ENCODE assay signal across 1 cellular context in the genomic region with DNA sequence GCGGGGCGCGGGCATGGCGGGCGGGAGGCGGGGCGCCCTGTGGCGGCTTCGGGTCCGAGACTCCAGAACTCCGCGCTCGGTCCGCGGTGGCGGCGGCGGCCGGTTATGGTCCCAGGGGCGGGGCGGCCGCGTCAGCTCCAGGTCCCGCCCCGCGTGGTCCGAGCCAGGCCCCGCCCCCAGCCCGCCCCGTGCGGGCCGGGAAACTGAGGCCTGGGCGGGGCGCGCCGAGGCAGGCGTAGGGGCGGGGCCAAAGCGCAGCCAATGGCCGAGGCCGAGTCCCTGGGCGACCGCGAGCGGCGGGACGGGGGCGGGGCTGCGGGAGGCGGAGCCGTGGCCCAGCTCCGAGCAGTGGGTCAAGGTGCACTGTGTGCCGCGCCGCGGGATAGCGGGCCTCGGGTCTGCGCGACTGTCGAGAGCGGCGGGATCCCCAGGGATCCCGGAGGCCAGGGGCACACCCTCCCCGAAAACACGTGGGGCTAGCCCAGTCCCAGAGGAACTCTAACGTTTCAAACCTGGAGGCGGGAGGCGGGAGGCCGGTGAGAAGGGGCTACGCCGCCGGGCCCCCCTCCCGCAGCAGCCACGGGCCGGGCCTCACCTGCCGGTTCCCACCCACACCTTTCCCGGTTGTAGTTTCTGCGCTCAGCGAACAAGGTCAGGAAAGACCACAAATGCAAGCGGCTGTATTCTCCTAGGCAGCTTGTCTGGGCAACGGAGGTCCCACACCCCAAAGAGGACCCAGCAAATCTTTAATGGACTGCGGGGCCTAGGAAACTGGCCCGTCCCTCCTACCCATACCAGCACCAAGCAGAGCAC.
TF ChIP-seq lines count a peak whose summit lies in the region.

TSS of gene SLC25A1 (minus strand) at position 78 of the 813 bp plus-strand sequence. CDS start at position 15, 63 bp downstream.

TF ChIP-seq in HepG2, 621 proteins besides CTCF, POLR2A, EP300 and RAD21 (continued from another document and continues in another):
- TF ChIP-seq, protein P1, sequence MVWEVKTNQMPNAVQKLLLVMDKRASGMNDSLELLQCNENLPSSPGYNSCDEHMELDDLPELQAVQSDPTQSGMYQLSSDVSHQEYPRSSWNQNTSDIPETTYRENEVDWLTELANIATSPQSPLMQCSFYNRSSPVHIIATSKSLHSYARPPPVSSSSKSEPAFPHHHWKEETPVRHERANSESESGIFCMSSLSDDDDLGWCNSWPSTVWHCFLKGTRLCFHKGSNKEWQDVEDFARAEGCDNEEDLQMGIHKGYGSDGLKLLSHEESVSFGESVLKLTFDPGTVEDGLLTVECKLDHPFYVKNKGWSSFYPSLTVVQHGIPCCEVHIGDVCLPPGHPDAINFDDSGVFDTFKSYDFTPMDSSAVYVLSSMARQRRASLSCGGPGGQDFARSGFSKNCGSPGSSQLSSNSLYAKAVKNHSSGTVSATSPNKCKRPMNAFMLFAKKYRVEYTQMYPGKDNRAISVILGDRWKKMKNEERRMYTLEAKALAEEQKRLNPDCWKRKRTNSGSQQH (CRISPR knock-in tag; IDR thresholded peaks at IDR 0.05; ENCODE audit: low read depth) = 0 out of 2 replicates have a peak, but pooled peaks have one; percentile 33
- 0 out of 2 replicates have a peak, but pooled peaks have one; percentile 8 for TF ChIP-seq ZNF552 (CRISPR knock-in tag; IDR thresholded peaks at IDR 0.05; ENCODE audit: borderline replicate concordance)
- no peak for TF ChIP-seq BORCS8-MEF2B (CRISPR knock-in tag; IDR thresholded peaks at IDR 0.05)
- peak; percentile 62; the same call in 1 of the 2 replicates for TF ChIP-seq GABPB1 (CRISPR knock-in tag; IDR thresholded peaks at IDR 0.05)
- peak; percentile 39; the same call in 1 of the 2 replicates for TF ChIP-seq ZNF232 (CRISPR knock-in tag; IDR thresholded peaks at IDR 0.05; ENCODE audit: borderline replicate concordance)
- TF ChIP-seq MTF1 (CRISPR knock-in tag; IDR thresholded peaks at IDR 0.05) = no peak
- peak; percentile 9; the same call in 1 of the 2 replicates for TF ChIP-seq TARDBP (CRISPR knock-in tag; IDR thresholded peaks at IDR 0.05)
- TF ChIP-seq PPARG (CRISPR knock-in tag; conservative IDR thresholded peaks at IDR 0.05) = peak; percentile 96
- TF ChIP-seq ZNF773 (CRISPR knock-in tag; IDR thresholded peaks at IDR 0.05; ENCODE audit: borderline replicate concordance) = peak; percentile 81; the same call in 1 of the 2 replicates
- no peak for TF ChIP-seq ATF7 (IDR thresholded peaks at IDR 0.05)
- no peak for TF ChIP-seq ATF7 (CRISPR knock-in tag; IDR thresholded peaks at IDR 0.05)
- TF ChIP-seq, protein P2, sequence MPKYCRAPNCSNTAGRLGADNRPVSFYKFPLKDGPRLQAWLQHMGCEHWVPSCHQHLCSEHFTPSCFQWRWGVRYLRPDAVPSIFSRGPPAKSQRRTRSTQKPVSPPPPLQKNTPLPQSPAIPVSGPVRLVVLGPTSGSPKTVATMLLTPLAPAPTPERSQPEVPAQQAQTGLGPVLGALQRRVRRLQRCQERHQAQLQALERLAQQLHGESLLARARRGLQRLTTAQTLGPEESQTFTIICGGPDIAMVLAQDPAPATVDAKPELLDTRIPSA (CRISPR knock-in tag; IDR thresholded peaks at IDR 0.05; ENCODE audit: borderline replicate concordance) = no peak; the same call in 1 of the 2 replicates
- TF ChIP-seq, protein P3, sequence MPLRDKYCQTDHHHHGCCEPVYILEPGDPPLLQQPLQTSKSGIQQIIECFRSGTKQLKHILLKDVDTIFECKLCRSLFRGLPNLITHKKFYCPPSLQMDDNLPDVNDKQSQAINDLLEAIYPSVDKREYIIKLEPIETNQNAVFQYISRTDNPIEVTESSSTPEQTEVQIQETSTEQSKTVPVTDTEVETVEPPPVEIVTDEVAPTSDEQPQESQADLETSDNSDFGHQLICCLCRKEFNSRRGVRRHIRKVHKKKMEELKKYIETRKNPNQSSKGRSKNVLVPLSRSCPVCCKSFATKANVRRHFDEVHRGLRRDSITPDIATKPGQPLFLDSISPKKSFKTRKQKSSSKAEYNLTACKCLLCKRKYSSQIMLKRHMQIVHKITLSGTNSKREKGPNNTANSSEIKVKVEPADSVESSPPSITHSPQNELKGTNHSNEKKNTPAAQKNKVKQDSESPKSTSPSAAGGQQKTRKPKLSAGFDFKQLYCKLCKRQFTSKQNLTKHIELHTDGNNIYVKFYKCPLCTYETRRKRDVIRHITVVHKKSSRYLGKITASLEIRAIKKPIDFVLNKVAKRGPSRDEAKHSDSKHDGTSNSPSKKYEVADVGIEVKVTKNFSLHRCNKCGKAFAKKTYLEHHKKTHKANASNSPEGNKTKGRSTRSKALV (CRISPR knock-in tag; IDR thresholded peaks at IDR 0.05) = no peak
- TF ChIP-seq, protein P4, sequence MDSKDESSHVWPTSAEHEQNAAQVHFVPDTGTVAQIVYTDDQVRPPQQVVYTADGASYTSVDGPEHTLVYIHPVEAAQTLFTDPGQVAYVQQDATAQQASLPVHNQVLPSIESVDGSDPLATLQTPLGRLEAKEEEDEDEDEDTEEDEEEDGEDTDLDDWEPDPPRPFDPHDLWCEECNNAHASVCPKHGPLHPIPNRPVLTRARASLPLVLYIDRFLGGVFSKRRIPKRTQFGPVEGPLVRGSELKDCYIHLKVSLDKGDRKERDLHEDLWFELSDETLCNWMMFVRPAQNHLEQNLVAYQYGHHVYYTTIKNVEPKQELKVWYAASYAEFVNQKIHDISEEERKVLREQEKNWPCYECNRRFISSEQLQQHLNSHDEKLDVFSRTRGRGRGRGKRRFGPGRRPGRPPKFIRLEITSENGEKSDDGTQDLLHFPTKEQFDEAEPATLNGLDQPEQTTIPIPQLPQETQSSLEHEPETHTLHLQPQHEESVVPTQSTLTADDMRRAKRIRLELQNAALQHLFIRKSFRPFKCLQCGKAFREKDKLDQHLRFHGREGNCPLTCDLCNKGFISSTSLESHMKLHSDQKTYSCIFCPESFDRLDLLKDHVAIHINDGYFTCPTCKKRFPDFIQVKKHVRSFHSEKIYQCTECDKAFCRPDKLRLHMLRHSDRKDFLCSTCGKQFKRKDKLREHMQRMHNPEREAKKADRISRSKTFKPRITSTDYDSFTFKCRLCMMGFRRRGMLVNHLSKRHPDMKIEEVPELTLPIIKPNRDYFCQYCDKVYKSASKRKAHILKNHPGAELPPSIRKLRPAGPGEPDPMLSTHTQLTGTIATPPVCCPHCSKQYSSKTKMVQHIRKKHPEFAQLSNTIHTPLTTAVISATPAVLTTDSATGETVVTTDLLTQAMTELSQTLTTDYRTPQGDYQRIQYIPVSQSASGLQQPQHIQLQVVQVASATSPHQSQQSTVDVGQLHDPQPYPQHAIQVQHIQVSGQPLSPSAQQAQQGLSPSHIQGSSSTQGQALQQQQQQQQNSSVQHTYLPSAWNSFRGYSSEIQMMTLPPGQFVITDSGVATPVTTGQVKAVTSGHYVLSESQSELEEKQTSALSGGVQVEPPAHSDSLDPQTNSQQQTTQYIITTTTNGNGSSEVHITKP (CRISPR knock-in tag; IDR thresholded peaks at IDR 0.05; ENCODE audit: low read depth) = no peak
- no peak for TF ChIP-seq IKZF1 (IDR thresholded peaks at IDR 0.05)
- TF ChIP-seq GATA4 (IDR thresholded peaks at IDR 0.05; ENCODE audit: borderline replicate concordance, low read depth) = peak; percentile 72; the same call in 1 of the 2 replicates
- no peak for TF ChIP-seq SP1 (IDR thresholded peaks at IDR 0.05)
- TF ChIP-seq SP1 (CRISPR knock-in tag; IDR thresholded peaks at IDR 0.05) = peak; percentile 27; the same call in 1 of the 2 replicates
- TF ChIP-seq ZFP62 (CRISPR knock-in tag; IDR thresholded peaks at IDR 0.05) = peak; percentile 74; the same call in 1 of the 2 replicates
- TF ChIP-seq, protein P5, sequence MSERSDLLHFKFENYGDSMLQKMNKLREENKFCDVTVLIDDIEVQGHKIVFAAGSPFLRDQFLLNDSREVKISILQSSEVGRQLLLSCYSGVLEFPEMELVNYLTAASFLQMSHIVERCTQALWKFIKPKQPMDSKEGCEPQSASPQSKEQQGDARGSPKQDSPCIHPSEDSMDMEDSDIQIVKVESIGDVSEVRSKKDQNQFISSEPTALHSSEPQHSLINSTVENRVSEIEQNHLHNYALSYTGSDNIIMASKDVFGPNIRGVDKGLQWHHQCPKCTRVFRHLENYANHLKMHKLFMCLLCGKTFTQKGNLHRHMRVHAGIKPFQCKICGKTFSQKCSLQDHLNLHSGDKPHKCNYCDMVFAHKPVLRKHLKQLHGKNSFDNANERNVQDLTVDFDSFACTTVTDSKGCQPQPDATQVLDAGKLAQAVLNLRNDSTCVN (CRISPR knock-in tag; IDR thresholded peaks at IDR 0.05; ENCODE audit: borderline replicate concordance) = peak; percentile 48; the same call in 1 of the 2 replicates
- peak; percentile 12; the same call in 1 of the 2 replicates for TF ChIP-seq IKZF5 (CRISPR knock-in tag; IDR thresholded peaks at IDR 0.05)
- TF ChIP-seq, protein P6, sequence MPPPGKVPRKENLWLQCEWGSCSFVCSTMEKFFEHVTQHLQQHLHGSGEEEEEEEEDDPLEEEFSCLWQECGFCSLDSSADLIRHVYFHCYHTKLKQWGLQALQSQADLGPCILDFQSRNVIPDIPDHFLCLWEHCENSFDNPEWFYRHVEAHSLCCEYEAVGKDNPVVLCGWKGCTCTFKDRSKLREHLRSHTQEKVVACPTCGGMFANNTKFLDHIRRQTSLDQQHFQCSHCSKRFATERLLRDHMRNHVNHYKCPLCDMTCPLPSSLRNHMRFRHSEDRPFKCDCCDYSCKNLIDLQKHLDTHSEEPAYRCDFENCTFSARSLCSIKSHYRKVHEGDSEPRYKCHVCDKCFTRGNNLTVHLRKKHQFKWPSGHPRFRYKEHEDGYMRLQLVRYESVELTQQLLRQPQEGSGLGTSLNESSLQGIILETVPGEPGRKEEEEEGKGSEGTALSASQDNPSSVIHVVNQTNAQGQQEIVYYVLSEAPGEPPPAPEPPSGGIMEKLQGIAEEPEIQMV (CRISPR knock-in tag; IDR thresholded peaks at IDR 0.05; ENCODE audit: low read depth) = no peak; the same call in 1 of the 2 replicates
- TF ChIP-seq MNT (IDR thresholded peaks at IDR 0.05) = no peak
- peak; percentile 74 for TF ChIP-seq ZNF781 (CRISPR knock-in tag; IDR thresholded peaks at IDR 0.05; ENCODE audit: borderline replicate concordance, not compliant biosample characterization)
- peak; percentile 85 for TF ChIP-seq RXRA (CRISPR knock-in tag; IDR thresholded peaks at IDR 0.05)
- peak; percentile 77; the same call in 1 of the 2 replicates for TF ChIP-seq ZNF891 (CRISPR knock-in tag; IDR thresholded peaks at IDR 0.05)
- TF ChIP-seq MAF1 (CRISPR knock-in tag; IDR thresholded peaks at IDR 0.05; ENCODE audit: borderline replicate concordance) = no peak
- peak; percentile 44; the same call in 1 of the 2 replicates for TF ChIP-seq NR2F2 (IDR thresholded peaks at IDR 0.05; ENCODE audit: borderline replicate concordance, low read depth)
- no peak for TF ChIP-seq HMGA1 (CRISPR knock-in tag; conservative IDR thresholded peaks at IDR 0.05)
- peak; percentile 98 for TF ChIP-seq SP4 (CRISPR knock-in tag; IDR thresholded peaks at IDR 0.05)
- 0 out of 2 replicates have a peak, but pooled peaks have one; percentile 54 for TF ChIP-seq DNMT1 (CRISPR knock-in tag; IDR thresholded peaks at IDR 0.05)
- TF ChIP-seq IRF9 (CRISPR knock-in tag; IDR thresholded peaks at IDR 0.05; ENCODE audit: borderline replicate concordance) = peak; percentile 77; the same call in 1 of the 2 replicates
- TF ChIP-seq YEATS2 (CRISPR knock-in tag; IDR thresholded peaks at IDR 0.05; ENCODE audit: borderline replicate concordance) = peak; percentile 37; the same call in 1 of the 2 replicates
- TF ChIP-seq TAF1 (CRISPR knock-in tag; IDR thresholded peaks at IDR 0.05) = peak; percentile 80
- TF ChIP-seq, protein P7, sequence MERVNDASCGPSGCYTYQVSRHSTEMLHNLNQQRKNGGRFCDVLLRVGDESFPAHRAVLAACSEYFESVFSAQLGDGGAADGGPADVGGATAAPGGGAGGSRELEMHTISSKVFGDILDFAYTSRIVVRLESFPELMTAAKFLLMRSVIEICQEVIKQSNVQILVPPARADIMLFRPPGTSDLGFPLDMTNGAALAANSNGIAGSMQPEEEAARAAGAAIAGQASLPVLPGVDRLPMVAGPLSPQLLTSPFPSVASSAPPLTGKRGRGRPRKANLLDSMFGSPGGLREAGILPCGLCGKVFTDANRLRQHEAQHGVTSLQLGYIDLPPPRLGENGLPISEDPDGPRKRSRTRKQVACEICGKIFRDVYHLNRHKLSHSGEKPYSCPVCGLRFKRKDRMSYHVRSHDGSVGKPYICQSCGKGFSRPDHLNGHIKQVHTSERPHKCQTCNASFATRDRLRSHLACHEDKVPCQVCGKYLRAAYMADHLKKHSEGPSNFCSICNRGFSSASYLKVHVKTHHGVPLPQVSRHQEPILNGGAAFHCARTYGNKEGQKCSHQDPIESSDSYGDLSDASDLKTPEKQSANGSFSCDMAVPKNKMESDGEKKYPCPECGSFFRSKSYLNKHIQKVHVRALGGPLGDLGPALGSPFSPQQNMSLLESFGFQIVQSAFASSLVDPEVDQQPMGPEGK (CRISPR knock-in tag; IDR thresholded peaks at IDR 0.05) = peak; percentile 81
